13 cellular contexts compared by ENCODE assay signal in genomic region chr1:84247425-84248220, GRCh38. TPM values are rescaled to one million over a fixed set of nuclear protein-coding genes. Genes with fewer than 3 reads are reported as not detected.
DNase-seq lines count a peak whose midpoint lies in the region; ATAC-seq and TF ChIP-seq lines count a peak whose summit lies in the region.
"Had no signal": no experiment of that assay in that cellular context is flagged by ENCODE, and none has a peak within 500 bp of the region (broad histone marks: within the 10 kb centered on the region; RNA-seq: fewer than 3 reads in every experiment).

No MANE protein-coding gene starts in this region.

- intact Hi-C loops in left lung (cut with DNase I): no loop called here

- TF ChIP-seq CTCF in AG04450 (IDR thresholded peaks at IDR 0.05; ENCODE audit: low read depth, low read length) (no peak), astrocyte of the cerebellum (IDR thresholded peaks at IDR 0.05; ENCODE audit: low read depth, low read length, missing control alignments) (no peak), left lung (IDR thresholded peaks at IDR 0.05) (no peak)

- H3K27ac ChIP-seq in AG04450 (ENCODE audit: low read depth, low read length) (peak overlapping the region; percentile 89), left lung (no peak overlapping the region)
- H3K27ac ChIP-seq: VCaP had no signal

- no peaks in the 10 kb centered on the region for H3K27me3 ChIP-seq in AG04450 (ENCODE audit: control insufficient read depth, insufficient read depth, low read length)
- H3K27me3 ChIP-seq in left lung: no peaks in the 10 kb centered on the region

- DNase-seq in AG04450 (ENCODE audit: low read depth, low spot score) (peak; percentile 76), HEK293T (ENCODE audit: extremely low spot score) (peak; percentile 47), astrocyte of the cerebellum (ENCODE audit: low read depth) (peak; percentile 77), kidney tubule cell (ENCODE audit: low spot score) (peak; percentile 11), cerebellum (ENCODE audit: low spot score) (no peak), left lung (no peak)
- DNase-seq in activated naive CD4-positive, alpha-beta T cell treated with anti-CD3 and anti-CD28 coated beads, Interleukin-2, amount 50 U/mL, for 16 hours: no peak
- DNase-seq: anterior cingulate cortex, COR-L47, NCI-H524 treated with DMSO at 0.1 percent for 48 hours had no signal

- ATAC-seq in HG02623 (IDR thresholded peaks at IDR 0.05; ENCODE audit: unreplicated experiment) (no peak), left lung (no peak)

- POLR2A ChIA-PET in AG04450 (lab: Yijun Ruan, JAX) (interaction anchor here (0.9 kb wide), 1 partner anchor 100 kb away, joined by 3 read pairs; no protein-coding TSS in a partner anchor), HEK293T (lab: Yijun Ruan, JAX) (interaction anchor here (1.2 kb wide), 1 partner anchor 51 kb away, joined by 3 read pairs; no protein-coding TSS in a partner anchor)

- in situ Hi-C loops in astrocyte of the cerebellum (cut with HindIII; ENCODE audit: low sequenced_read_pairs): no loop called here

- no peaks in the 10 kb centered on the region for H3K4me1 ChIP-seq in left lung

- H3K4me3 ChIP-seq in AG04450 (ENCODE audit: low read depth, low read length) (peak overlapping the region; percentile 27), astrocyte of the cerebellum (ENCODE audit: low read depth, low read length) (no peak overlapping the region), left lung (no peak overlapping the region)

- no peaks in the 10 kb centered on the region for H3K36me3 ChIP-seq in left lung

- H3K9me3 ChIP-seq in AG04450 (ENCODE audit: control insufficient read depth, insufficient read depth, low read length) (no peaks in the 10 kb centered on the region), left lung (peaks cover 0 to 12% of the 10 kb centered on the region in 2 donors)

- CTCF ChIA-PET in AG04450 (lab: Charles Lee) (no interaction called here), HEK293T (lab: Yijun Ruan, JAX) (no interaction called here)

TF ChIP-seq in HEK293T, 16 proteins besides CTCF, POLR2A, EP300 and RAD21:
- no peak for TF ChIP-seq FOXM1 (IDR thresholded peaks at IDR 0.05; ENCODE audit: borderline replicate concordance)
- no peak for TF ChIP-seq CTBP1 (IDR thresholded peaks at IDR 0.05; ENCODE audit: borderline replicate concordance)
- TF ChIP-seq LEF1 (IDR thresholded peaks at IDR 0.05; ENCODE audit: borderline replicate concordance): no peak
- TF ChIP-seq TARDBP (IDR thresholded peaks at IDR 0.05): no peak
- no peak for TF ChIP-seq SP1 (IDR thresholded peaks at IDR 0.05)
- no peak for TF ChIP-seq ZNF384 (IDR thresholded peaks at IDR 0.05)
- TF ChIP-seq SUZ12 (IDR thresholded peaks at IDR 0.05): no peak
- TF ChIP-seq NFRKB (IDR thresholded peaks at IDR 0.05): no peak
- no peak for TF ChIP-seq HDGF (IDR thresholded peaks at IDR 0.05; ENCODE audit: borderline replicate concordance)
- no peak for TF ChIP-seq ELF4 (IDR thresholded peaks at IDR 0.05)
- no peak for TF ChIP-seq FOXA1 (IDR thresholded peaks at IDR 0.05)
- no peak for TF ChIP-seq FOXK2 (IDR thresholded peaks at IDR 0.05)
- TF ChIP-seq ARNT (IDR thresholded peaks at IDR 0.05): no peak
- no peak for TF ChIP-seq L3MBTL2 (conservative IDR thresholded peaks at IDR 0.05)
- TF ChIP-seq BHLHE40 (IDR thresholded peaks at IDR 0.05; ENCODE audit: borderline replicate concordance): no peak

RNA-seq across cellular contexts. Expression of gene SAMD13, which starts 53.9 kb away (rescaled TPM):
- polyA plus RNA-seq in AG04450 (2011; rRNA removed): 0.99 and 1.0 TPM in 2 replicates
- polyA minus RNA-seq in AG04450 (2011; rRNA and poly(A)+ RNA removed): 0.28 and 0.74 TPM in 2 replicates
- 5.1 TPM for total RNA-seq in cerebellum
- total RNA-seq in left lung: 1 to 10 TPM in 1 of 2 donors, under 1 TPM in 1; 0.84 to 1.1 TPM
- polyA plus RNA-seq: IgD-negative memory B cell had no signal

Comparison
In these comparisons a context has a peak if more than half of its experiments do, and no peak if none do; other contexts are left out.
1. DNase-seq: peak in AG04450 (single experiment), HEK293T (single experiment), astrocyte of the cerebellum (single experiment) and kidney tubule cell (single experiment); none in cerebellum (single experiment), left lung (0 of 2) and activated naive CD4-positive, alpha-beta T cell treated with anti-CD3 and anti-CD28 coated beads, Interleukin-2, amount 50 U/mL, for 16 hours (single experiment).